Comparison of ENCODE assay signal across 8 cellular contexts in genomic region chr10:44974082-44974627, GRCh38. TPM values are rescaled to one million over a fixed set of nuclear protein-coding genes. Genes with fewer than 3 reads are reported as not detected.
DNase-seq lines count a peak whose midpoint lies in the region; ATAC-seq and TF ChIP-seq lines count a peak whose summit lies in the region.

No MANE protein-coding gene starts in this region.

- H3K4me3 Mint-ChIP-seq in natural killer cell treated with Interleukin-12 subunit alpha and Interleukin-12 subunit beta and Interleukin-15 and Interleukin-18, amount 100 ng/mL, for 72 hours = peak overlapping the region; percentile 59

- intact Hi-C loops in colonic mucosa (cut with DNase I) = loop anchor here (2.0 to 5.0 kb wide), 2 partner anchors 41 to 97 kb away; no protein-coding TSS in a partner anchor

- peak; percentile 1 for ATAC-seq in HG03432 (IDR thresholded peaks at IDR 0.05; ENCODE audit: unreplicated experiment)
- no peak for ATAC-seq in natural killer cell treated with Interleukin-12 subunit alpha and Interleukin-12 subunit beta and Interleukin-15 and Interleukin-18, amount 100 ng/mL, for 72 hours

- no peaks in the 10 kb centered on the region for H3K9me3 ChIP-seq in colonic mucosa

- no peak for TF ChIP-seq CTCF in colonic mucosa (IDR thresholded peaks at IDR 0.05)

- H3K4me1 Mint-ChIP-seq in natural killer cell treated with Interleukin-12 subunit alpha and Interleukin-12 subunit beta and Interleukin-15 and Interleukin-18, amount 100 ng/mL, for 72 hours (ENCODE audit: low read depth in 2 of 2) = peaks cover 19 to 42% of the 10 kb centered on the region in 2 donors

- no peaks in the 10 kb centered on the region for H3K9me3 Mint-ChIP-seq in natural killer cell treated with Interleukin-12 subunit alpha and Interleukin-12 subunit beta and Interleukin-15 and Interleukin-18, amount 100 ng/mL, for 72 hours

- peak overlapping the region; percentile 70 to 91 for H3K9ac ChIP-seq in colonic mucosa (ENCODE audit: low read depth in 2 of 2, low read length in 2 of 2)

- H3K36me3 Mint-ChIP-seq in natural killer cell treated with Interleukin-12 subunit alpha and Interleukin-12 subunit beta and Interleukin-15 and Interleukin-18, amount 100 ng/mL, for 72 hours = no peaks in the 10 kb centered on the region

- H3K27me3 ChIP-seq in colonic mucosa = no peaks in the 10 kb centered on the region

- peak; percentile 43 for DNase-seq in CD1c-positive myeloid dendritic cell (ENCODE audit: extremely low spot score)
- DNase-seq in colonic mucosa = no peak
- DNase-seq in natural killer cell treated with Interleukin-12 subunit alpha and Interleukin-12 subunit beta and Interleukin-15 and Interleukin-18, amount 100 ng/mL, for 72 hours (ENCODE audit: low spot score) = no peak
- DNase-seq in islet precursor cell = no peak
- no peak for DNase-seq in NCI-H226
- no peak for DNase-seq in GM19240 (ENCODE audit: insufficient read length, low spot score)
- no peak for DNase-seq in AG08396 (ENCODE audit: low spot score)

- H3K4me3 ChIP-seq in colonic mucosa = peak overlapping the region; percentile 37

- H3K4me1 ChIP-seq in colonic mucosa = peaks cover 8% of the 10 kb centered on the region

- H3K27me3 Mint-ChIP-seq in natural killer cell treated with Interleukin-12 subunit alpha and Interleukin-12 subunit beta and Interleukin-15 and Interleukin-18, amount 100 ng/mL, for 72 hours = no peaks in the 10 kb centered on the region

- H3K36me3 ChIP-seq in colonic mucosa = no peaks in the 10 kb centered on the region

- H3K27ac ChIP-seq in colonic mucosa = peak overlapping the region; percentile 70

- peak overlapping the region; percentile 41 to 86 for H3K27ac Mint-ChIP-seq in natural killer cell treated with Interleukin-12 subunit alpha and Interleukin-12 subunit beta and Interleukin-15 and Interleukin-18, amount 100 ng/mL, for 72 hours

RNA-seq across cellular contexts. Expression of gene DEPP1, which starts 4.5 kb away (rescaled TPM):
- 10 to 100 TPM; 11.1 to 20.2 TPM for total RNA-seq in colonic mucosa
- under 1 TPM; 0.31 to 0.53 TPM for total RNA-seq in natural killer cell treated with Interleukin-12 subunit alpha and Interleukin-12 subunit beta and Interleukin-15 and Interleukin-18, amount 100 ng/mL, for 72 hours

RNA-seq across cellular contexts. Expression of gene RASSF4, which starts 14.6 kb away (rescaled TPM):
- total RNA-seq in colonic mucosa = 10 to 100 TPM; 13.1 to 19.9 TPM
- 10 to 100 TPM in 1 of 2 donors, 1 to 10 TPM in 1; 9.3 to 44.9 TPM for total RNA-seq in natural killer cell treated with Interleukin-12 subunit alpha and Interleukin-12 subunit beta and Interleukin-15 and Interleukin-18, amount 100 ng/mL, for 72 hours

RNA-seq across cellular contexts. Expression of gene ZNF22, which starts 26.6 kb away (rescaled TPM):
- 10 to 100 TPM; 16.5 to 17.3 TPM for total RNA-seq in colonic mucosa
- total RNA-seq in natural killer cell treated with Interleukin-12 subunit alpha and Interleukin-12 subunit beta and Interleukin-15 and Interleukin-18, amount 100 ng/mL, for 72 hours = 10 to 100 TPM; 22.7 to 29.0 TPM

Comparison
In these comparisons a context has a peak if more than half of its experiments do, and no peak if none do; other contexts are left out.
1. RNA of gene DEPP1, which starts 4.5 kb away (total RNA-seq): 11.1 to 20.2 TPM in colonic mucosa; 0.31 to 0.53 TPM in natural killer cell treated with Interleukin-12 subunit alpha and Interleukin-12 subunit beta and Interleukin-15 and Interleukin-18, amount 100 ng/mL, for 72 hours; every median in the first group is over 4 times any median in the second.